1 cellular context compared by ENCODE assay signal in the genomic region with DNA sequence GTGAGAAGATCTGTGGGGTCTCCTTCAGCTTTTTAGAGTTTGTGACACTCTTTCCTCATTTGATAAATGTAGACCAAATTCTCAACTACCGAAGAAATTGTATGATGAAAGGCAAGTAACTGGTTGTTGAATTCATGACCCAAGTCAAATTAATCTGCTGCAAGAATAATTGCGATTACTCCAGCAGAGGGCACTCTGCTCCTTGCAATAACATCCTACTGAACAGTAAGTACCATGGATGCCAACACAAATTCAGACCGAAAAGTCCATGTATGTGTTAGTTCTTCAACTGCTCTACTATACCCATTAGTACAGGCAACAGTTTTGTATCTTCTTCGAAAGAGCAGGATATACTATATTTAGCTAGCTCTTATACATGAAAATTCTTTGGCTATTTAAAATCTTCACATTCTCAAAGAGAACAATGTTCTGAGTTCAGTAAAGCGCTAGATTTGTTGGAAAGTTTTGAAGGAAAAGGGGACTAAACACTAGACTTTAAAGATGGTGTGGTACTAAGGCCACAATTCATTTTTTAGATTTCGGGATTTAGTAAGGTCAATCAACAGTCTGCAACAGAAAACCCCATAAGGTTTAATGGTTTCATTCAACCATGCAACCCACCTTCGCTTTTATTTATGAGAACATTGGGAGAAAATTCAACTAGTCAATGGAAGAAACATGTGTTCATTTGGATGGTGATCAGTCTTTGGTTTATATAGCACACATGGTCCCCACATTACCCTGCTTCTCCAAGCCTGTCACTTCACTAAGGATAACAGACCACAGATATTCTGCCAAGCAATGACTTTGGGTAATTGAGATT.
A peak's percentile ranks its signal among the peaks of the same experiment; 100 is the strongest.
TF ChIP-seq lines count a peak whose summit lies in the region.

No MANE protein-coding gene starts in this region.

TF ChIP-seq in HEK293, 187 proteins besides CTCF, POLR2A, EP300 and RAD21 (continued from another document):
- TF ChIP-seq, protein P1, sequence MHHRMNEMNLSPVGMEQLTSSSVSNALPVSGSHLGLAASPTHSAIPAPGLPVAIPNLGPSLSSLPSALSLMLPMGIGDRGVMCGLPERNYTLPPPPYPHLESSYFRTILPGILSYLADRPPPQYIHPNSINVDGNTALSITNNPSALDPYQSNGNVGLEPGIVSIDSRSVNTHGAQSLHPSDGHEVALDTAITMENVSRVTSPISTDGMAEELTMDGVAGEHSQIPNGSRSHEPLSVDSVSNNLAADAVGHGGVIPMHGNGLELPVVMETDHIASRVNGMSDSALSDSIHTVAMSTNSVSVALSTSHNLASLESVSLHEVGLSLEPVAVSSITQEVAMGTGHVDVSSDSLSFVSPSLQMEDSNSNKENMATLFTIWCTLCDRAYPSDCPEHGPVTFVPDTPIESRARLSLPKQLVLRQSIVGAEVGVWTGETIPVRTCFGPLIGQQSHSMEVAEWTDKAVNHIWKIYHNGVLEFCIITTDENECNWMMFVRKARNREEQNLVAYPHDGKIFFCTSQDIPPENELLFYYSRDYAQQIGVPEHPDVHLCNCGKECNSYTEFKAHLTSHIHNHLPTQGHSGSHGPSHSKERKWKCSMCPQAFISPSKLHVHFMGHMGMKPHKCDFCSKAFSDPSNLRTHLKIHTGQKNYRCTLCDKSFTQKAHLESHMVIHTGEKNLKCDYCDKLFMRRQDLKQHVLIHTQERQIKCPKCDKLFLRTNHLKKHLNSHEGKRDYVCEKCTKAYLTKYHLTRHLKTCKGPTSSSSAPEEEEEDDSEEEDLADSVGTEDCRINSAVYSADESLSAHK (tag by site-specific recombination; IDR thresholded peaks at IDR 0.05): no peak
- no peak for TF ChIP-seq ZSCAN16 (tag by site-specific recombination; IDR thresholded peaks at IDR 0.05)
- TF ChIP-seq ZNF654 (tag by site-specific recombination; IDR thresholded peaks at IDR 0.05; ENCODE audit: low read depth): peak; percentile 89
